Comparison of ENCODE assay signal across 12 cellular contexts in the genomic region with DNA sequence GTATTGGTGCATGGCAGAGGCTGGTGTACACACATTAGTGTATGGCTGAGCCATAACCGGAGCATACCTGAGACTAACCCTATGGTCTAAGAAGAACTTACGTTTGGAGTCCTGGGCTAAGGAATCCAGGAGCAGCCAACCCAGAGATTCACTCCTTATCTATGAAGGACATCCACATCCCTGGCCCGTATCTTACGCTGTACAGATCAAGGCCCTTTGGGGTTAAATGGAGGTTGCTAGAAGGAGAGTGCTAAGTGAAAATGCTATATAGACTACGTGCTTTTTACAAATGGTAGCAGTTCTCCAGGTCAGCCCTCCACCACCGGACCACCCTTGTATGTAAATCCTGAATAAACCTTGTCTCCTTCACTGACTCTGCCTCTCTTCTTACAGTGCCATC. TPM values are rescaled to one million over a fixed set of nuclear protein-coding genes. Genes with fewer than 3 reads are reported as not detected.
A peak's percentile ranks its signal among the peaks of the same experiment; 100 is the strongest.
DNase-seq lines count a peak whose midpoint lies in the region; ATAC-seq and TF ChIP-seq lines count a peak whose summit lies in the region.
"Had no signal": no experiment of that assay in that cellular context is flagged by ENCODE, and none has a peak within 500 bp of the region (broad histone marks: within the 10 kb centered on the region; RNA-seq: fewer than 3 reads in every experiment).

No MANE protein-coding gene starts in this region.

- peaks cover 17% of the 10 kb centered on the region for H3K4me1 ChIP-seq in mammary epithelial cell (ENCODE audit: insufficient read depth, low read length)
- H3K4me1 ChIP-seq in iPS-18a (ENCODE audit: control insufficient read depth, low read depth, low read length) = peaks cover 5% of the 10 kb centered on the region
- peaks cover 4% of the 10 kb centered on the region for H3K4me1 ChIP-seq in stomach smooth muscle (ENCODE audit: control insufficient read depth, insufficient read depth, low read length)

- H4K20me1 ChIP-seq in mammary epithelial cell (ENCODE audit: insufficient read depth, low read length) = no peaks in the 10 kb centered on the region

- H3K27ac ChIP-seq in mammary epithelial cell (ENCODE audit: insufficient read depth, low read depth, low read length) (peak overlapping the region; percentile 100), WERI-Rb-1 (no peak overlapping the region), iPS-18a (ENCODE audit: low read length) (no peak overlapping the region), stomach smooth muscle (ENCODE audit: low read length) (no peak overlapping the region)

- H3K9ac ChIP-seq in mammary epithelial cell (ENCODE audit: insufficient read depth, low read length) (peak overlapping the region; percentile 98), iPS-18a (ENCODE audit: low read length) (peak overlapping the region; percentile 98), stomach smooth muscle (ENCODE audit: low read length in 2 of 2) (peak overlapping the region in 1 of 2 donors; percentile 99)

- H3K27me3 ChIP-seq in mammary epithelial cell (ENCODE audit: insufficient read depth, low read length) (no peaks in the 10 kb centered on the region), WERI-Rb-1 (ENCODE audit: insufficient read depth, low read depth, severe bottlenecking) (no peaks in the 10 kb centered on the region), iPS-18a (ENCODE audit: control insufficient read depth, insufficient read depth, low read length) (no peaks in the 10 kb centered on the region), stomach smooth muscle (ENCODE audit: control insufficient read depth in 1 of 2, insufficient read depth in 2 of 2, low read length in 2 of 2) (no peaks in the 10 kb centered on the region)
- H3K27me3 ChIP-seq: esophagus muscularis mucosa had no signal

- 86% methylated on average over 5 of the region's 6 CpGs for WGBS in mammary epithelial cell (ENCODE audit: low coverage, missing lambda C conversion rate)

- no peaks in the 10 kb centered on the region for H3K9me3 Mint-ChIP-seq in MCF 10A (ENCODE audit: unreplicated experiment)
- H3K9me3 Mint-ChIP-seq in stimulated activated effector memory CD8-positive, alpha-beta T cell treated with anti-CD3 and anti-CD28 coated beads, Interleukin-12 subunit alpha, Interleukin-12 subunit beta, amount 100 ng/mL, for 72 hours = no peaks in the 10 kb centered on the region
- H3K9me3 Mint-ChIP-seq: activated T-cell treated with anti-CD3 and anti-CD28 coated beads, Interleukin-2, amount 50 U/mL, for 24 hours; CD4-positive, alpha-beta T cell; natural killer cell treated with Interleukin-12 subunit alpha and Interleukin-12 subunit beta and Interleukin-15 and Interleukin-18, amount 100 ng/mL, for 72 hours had no signal

- no peak overlapping the region for H2AFZ ChIP-seq in mammary epithelial cell (ENCODE audit: low read depth, low read length)

- in situ Hi-C loops in mammary epithelial cell (cut with MboI; ENCODE audit: low sequenced_read_pairs in 2 of 2) = no loop called here

- peak overlapping the region; percentile 77 to 94 (median 94) for H3K4me3 ChIP-seq in mammary epithelial cell (replicated peaks in 1 of 3; ENCODE audit: insufficient read depth in 1 of 3, low read depth in 2 of 3, low read length in 3 of 3)
- peak overlapping the region; percentile 82 for H3K4me3 ChIP-seq in WERI-Rb-1 (ENCODE audit: low read depth, low read length)
- peak overlapping the region; percentile 99 for H3K4me3 ChIP-seq in iPS-18a (ENCODE audit: low read length)
- peak overlapping the region; percentile 1 to 97 for H3K4me3 ChIP-seq in stomach smooth muscle (ENCODE audit: low read length in 2 of 2)

- no peaks in the 10 kb centered on the region for H3K27me3 Mint-ChIP-seq in MCF 10A (ENCODE audit: insufficient read depth, unreplicated experiment)
- H3K27me3 Mint-ChIP-seq: activated T-cell treated with anti-CD3 and anti-CD28 coated beads, Interleukin-2, amount 50 U/mL, for 24 hours; CD4-positive, alpha-beta T cell; natural killer cell treated with Interleukin-12 subunit alpha and Interleukin-12 subunit beta and Interleukin-15 and Interleukin-18, amount 100 ng/mL, for 72 hours had no signal

- H3K4me1 Mint-ChIP-seq in MCF 10A (ENCODE audit: insufficient read depth, unreplicated experiment) = peaks cover 7% of the 10 kb centered on the region
- peaks cover 5% of the 10 kb centered on the region for H3K4me1 Mint-ChIP-seq in stimulated activated effector memory CD8-positive, alpha-beta T cell treated with anti-CD3 and anti-CD28 coated beads, Interleukin-12 subunit alpha, Interleukin-12 subunit beta, amount 100 ng/mL, for 72 hours

- no peak overlapping the region for H3K4me3 Mint-ChIP-seq in MCF 10A (ENCODE audit: unreplicated experiment)
- H3K4me3 Mint-ChIP-seq in stimulated activated effector memory CD8-positive, alpha-beta T cell treated with anti-CD3 and anti-CD28 coated beads, Interleukin-12 subunit alpha, Interleukin-12 subunit beta, amount 100 ng/mL, for 72 hours = no peak overlapping the region
- H3K4me3 Mint-ChIP-seq: activated T-cell treated with anti-CD3 and anti-CD28 coated beads, Interleukin-2, amount 50 U/mL, for 24 hours; natural killer cell treated with Interleukin-12 subunit alpha and Interleukin-12 subunit beta and Interleukin-15 and Interleukin-18, amount 100 ng/mL, for 72 hours had no signal

- CTCF ChIA-PET in mammary epithelial cell (lab: Charles Lee; ENCODE audit: low non-redundant PET) = no interaction called here
- CTCF ChIA-PET in MCF 10A (lab: Yijun Ruan, JAX) = no interaction called here

- intact Hi-C loops in mammary epithelial cell (cut with micrococcal nuclease) = loop anchor here (5.0 to 10.0 kb wide), 3 partner anchors 56 to 308 kb away; no protein-coding TSS in a partner anchor
- intact Hi-C loops in MCF 10A (cut with micrococcal nuclease) = no loop called here

- POLR2A ChIA-PET in MCF 10A (lab: Yijun Ruan, JAX) = no interaction called here

- no peak for ATAC-seq in GM19324 (IDR thresholded peaks at IDR 0.05; ENCODE audit: low FRiP score, unreplicated experiment)
- ATAC-seq in stimulated activated effector memory CD8-positive, alpha-beta T cell treated with anti-CD3 and anti-CD28 coated beads, Interleukin-12 subunit alpha, Interleukin-12 subunit beta, amount 100 ng/mL, for 72 hours = no peak
- ATAC-seq: natural killer cell treated with Interleukin-12 subunit alpha and Interleukin-12 subunit beta and Interleukin-15 and Interleukin-18, amount 100 ng/mL, for 72 hours had no signal

- peak overlapping the region; percentile 97 for H3K4me2 ChIP-seq in mammary epithelial cell (ENCODE audit: insufficient read depth, low read depth, low read length)

- no peak for TF ChIP-seq CTCF in mammary epithelial cell (conservative IDR thresholded peaks at IDR 0.05 in 1 of 2, IDR thresholded peaks at IDR 0.05 in 1 of 2; ENCODE audit: extremely low read depth in 1 of 2, insufficient read depth in 1 of 2, low read depth in 1 of 2, low read length in 2 of 2)
- no peak for TF ChIP-seq CTCF in MCF 10A (IDR thresholded peaks at IDR 0.05; ENCODE audit: unreplicated experiment)
- no peak for TF ChIP-seq CTCF in WERI-Rb-1 (IDR thresholded peaks at IDR 0.05; ENCODE audit: low read depth, low read length)

- H3K36me3 Mint-ChIP-seq in MCF 10A (ENCODE audit: insufficient read depth, unreplicated experiment) = peaks cover 26% of the 10 kb centered on the region
- peaks cover 29% of the 10 kb centered on the region for H3K36me3 Mint-ChIP-seq in stimulated activated effector memory CD8-positive, alpha-beta T cell treated with anti-CD3 and anti-CD28 coated beads, Interleukin-12 subunit alpha, Interleukin-12 subunit beta, amount 100 ng/mL, for 72 hours
- H3K36me3 Mint-ChIP-seq: natural killer cell treated with Interleukin-12 subunit alpha and Interleukin-12 subunit beta and Interleukin-15 and Interleukin-18, amount 100 ng/mL, for 72 hours had no signal

- H3K9me3 ChIP-seq in mammary epithelial cell (replicated peaks; ENCODE audit: insufficient read depth, low read length) = no peaks in the 10 kb centered on the region
- H3K9me3 ChIP-seq in WERI-Rb-1 (ENCODE audit: severe bottlenecking) = no peaks in the 10 kb centered on the region
- no peaks in the 10 kb centered on the region for H3K9me3 ChIP-seq in iPS-18a (ENCODE audit: control insufficient read depth, low read depth, low read length)
- H3K9me3 ChIP-seq in stomach smooth muscle (ENCODE audit: control insufficient read depth in 2 of 2, low read length in 2 of 2) = no peaks in the 10 kb centered on the region
- H3K9me3 ChIP-seq: esophagus muscularis mucosa had no signal

- H3K27ac Mint-ChIP-seq in MCF 10A (ENCODE audit: low read depth, unreplicated experiment) = no peak overlapping the region
- H3K27ac Mint-ChIP-seq in stimulated activated effector memory CD8-positive, alpha-beta T cell treated with anti-CD3 and anti-CD28 coated beads, Interleukin-12 subunit alpha, Interleukin-12 subunit beta, amount 100 ng/mL, for 72 hours = no peak overlapping the region
- H3K27ac Mint-ChIP-seq: activated T-cell treated with anti-CD3 and anti-CD28 coated beads, Interleukin-2, amount 50 U/mL, for 24 hours; CD4-positive, alpha-beta T cell; natural killer cell treated with Interleukin-12 subunit alpha and Interleukin-12 subunit beta and Interleukin-15 and Interleukin-18, amount 100 ng/mL, for 72 hours had no signal

- H3K79me2 ChIP-seq in mammary epithelial cell (ENCODE audit: insufficient read depth, low read length) = peaks cover 51% of the 10 kb centered on the region

- BruUV-seq in mammary epithelial cell (replicated peaks; lab: Mats Ljungman, UMichigan) = no TSS peak
- no TSS peak for BruUV-seq in MCF 10A (replicated peaks; lab: Mats Ljungman, UMichigan)

- DNase-seq in mammary epithelial cell (no peak), MCF 10A (ENCODE audit: unreplicated experiment) (no peak), WERI-Rb-1 (no peak), LoVo (ENCODE audit: low spot score) (no peak)
- no peak for DNase-seq in stimulated activated effector memory CD8-positive, alpha-beta T cell treated with anti-CD3 and anti-CD28 coated beads, Interleukin-12 subunit alpha, Interleukin-12 subunit beta, amount 100 ng/mL, for 72 hours (ENCODE audit: low spot score in 2 of 2)
- DNase-seq: activated T-cell treated with anti-CD3 and anti-CD28 coated beads, Interleukin-2, amount 50 U/mL, for 24 hours; CD4-positive, alpha-beta T cell had no signal

- dilution Hi-C loops in mammary epithelial cell (cut with HindIII; ENCODE audit: low sequenced_read_pairs) = no loop called here

- H3K36me3 ChIP-seq in mammary epithelial cell (ENCODE audit: insufficient read depth, low read length) (peaks cover 3% of the 10 kb centered on the region), WERI-Rb-1 (peaks cover 3% of the 10 kb centered on the region; the same call in 1 of the 2 replicates), iPS-18a (ENCODE audit: control insufficient read depth, low read depth, low read length) (peaks cover 17% of the 10 kb centered on the region), stomach smooth muscle (ENCODE audit: control insufficient read depth in 2 of 2, insufficient read depth in 2 of 2, low read length in 2 of 2) (peaks cover 3 to 5% of the 10 kb centered on the region in 2 donors)

RNA-seq across cellular contexts. Expression of gene SUGT1, which starts 1.9 kb away (rescaled TPM):
- total RNA-seq in mammary epithelial cell (10 to 100 TPM; 16.8 to 45.9 TPM), MCF 10A (2022) (49.0 and 58.4 TPM in 2 replicates)
- 28.8 TPM for polyA plus RNA-seq in mammary epithelial cell
- polyA minus RNA-seq in mammary epithelial cell = 16.7 TPM

RNA-seq across cellular contexts. Expression of gene HNRNPA1L2, which starts 8.5 kb away (rescaled TPM):
- total RNA-seq in mammary epithelial cell (1 to 10 TPM; 2.3 to 9.3 TPM), MCF 10A (2022) (10.1 and 11.5 TPM in 2 replicates)
- 7.2 TPM for polyA plus RNA-seq in mammary epithelial cell
- 6.1 TPM for polyA minus RNA-seq in mammary epithelial cell

Comparison
In these comparisons a context has a peak if more than half of its experiments do, and no peak if none do; other contexts are left out.
1. H3K4me3 ChIP-seq: peak in every context shown above with its lines; median percentile 99 in iPS-18a; 94 in mammary epithelial cell; 82 in WERI-Rb-1; 49 in stomach smooth muscle.